Comparison of ENCODE assay signal across 15 cellular contexts in genomic region chr10:29866356-29866755, GRCh38.
DNase-seq lines count a peak whose midpoint lies in the region; ATAC-seq and TF ChIP-seq lines count a peak whose summit lies in the region.
"Had no signal": no experiment of that assay in that cellular context is flagged by ENCODE, and none has a peak within 500 bp of the region (broad histone marks: within the 10 kb centered on the region; RNA-seq: fewer than 3 reads in every experiment).

No MANE protein-coding gene starts in this region.

- POLR2A ChIA-PET in PC-9 (lab: Charles Lee; ENCODE audit: unreplicated experiment) = interaction anchor here (0.6 to 0.7 kb wide), 2 partner anchors 101 to 192 kb away, joined by 6 to 7 read pairs; no protein-coding TSS in a partner anchor

- no peaks in the 10 kb centered on the region for H3K79me2 ChIP-seq in PC-9 (ENCODE audit: low read depth)

- peak overlapping the region; percentile 58 for H3K4me2 ChIP-seq in PC-9
- H3K4me2 ChIP-seq: GM23338 had no signal

- H3K27me3 Mint-ChIP-seq in nephron progenitor cell (ENCODE audit: low read depth, poor library complexity) = no peaks in the 10 kb centered on the region
- H3K27me3 Mint-ChIP-seq: B cell; CD4-positive, alpha-beta T cell; IgD-negative memory B cell had no signal

- H3K27ac ChIP-seq in PC-9 = peak overlapping the region; percentile 98
- peak overlapping the region; percentile 24 for H3K27ac ChIP-seq in epithelial cell of prostate
- peak overlapping the region; percentile 6 to 43 for H3K27ac ChIP-seq in tibial artery

- DNase-seq in PC-9 (peak in 1 of 2 experiments; percentile 18), epithelial cell of prostate (ENCODE audit: low read depth, low spot score) (no peak), nephron progenitor cell (no peak), tibial artery (no peak), GF-D8 (lab: John Stamatoyannopoulos, UW) (no peak)
- no peak for DNase-seq in activated CD4-positive, alpha-beta T cell treated with anti-CD3 and anti-CD28 coated beads for 1 hour
- DNase-seq: CD4-positive, alpha-beta T cell; DMS79 treated with DMSO at 0.1 percent for 48 hours; NCI-H1417; NCI-H1930; NCI-H510A treated with DMSO at 0.1 percent for 48 hours had no signal

- H3K36me3 ChIP-seq in PC-9 (ENCODE audit: low read depth) (no peaks in the 10 kb centered on the region), tibial artery (no peaks in the 10 kb centered on the region)

- no peak for ATAC-seq in GM18909 (IDR thresholded peaks at IDR 0.05; ENCODE audit: poor library complexity, unreplicated experiment)
- ATAC-seq: GM23338 had no signal

- CTCF ChIA-PET in PC-9 (lab: Charles Lee) = interaction anchor here (1.1 kb wide), 1 partner anchor 9 kb away, joined by 3 read pairs; no protein-coding TSS in a partner anchor

- no peaks in the 10 kb centered on the region for H3K9me3 ChIP-seq in PC-9 (ENCODE audit: insufficient read depth, low read depth)
- no peaks in the 10 kb centered on the region for H3K9me3 ChIP-seq in tibial artery

- H3K4me3 ChIP-seq in PC-9 (no peak overlapping the region), tibial artery (no peak overlapping the region)
- H3K4me3 ChIP-seq: GM23338 had no signal

- H3K4me1 ChIP-seq in PC-9 (replicated peaks; ENCODE audit: insufficient read depth) = peaks cover 57% of the 10 kb centered on the region
- H3K4me1 ChIP-seq in tibial artery = peaks cover 0 to 29% (median 0%) of the 10 kb centered on the region in 4 donors

- peaks cover 8% of the 10 kb centered on the region for H3K9me3 Mint-ChIP-seq in nephron progenitor cell
- H3K9me3 Mint-ChIP-seq: CD4-positive, alpha-beta T cell had no signal

- intact Hi-C loops in PC-9 (cut with micrococcal nuclease; ENCODE audit: unreplicated experiment) = loop anchor here (1.0 kb wide), 1 partner anchor 92 kb away; no protein-coding TSS in a partner anchor
- intact Hi-C loops in tibial artery (cut with DNase I; ENCODE audit: low total_unique reads) = no loop called here

- H3K9me2 ChIP-seq in PC-9 (ENCODE audit: insufficient read depth) = no peaks in the 10 kb centered on the region

- H4K20me1 ChIP-seq in PC-9 (ENCODE audit: insufficient read depth) = no peaks in the 10 kb centered on the region

- H3K4me1 Mint-ChIP-seq in nephron progenitor cell = peaks cover 13% of the 10 kb centered on the region
- H3K4me1 Mint-ChIP-seq: B cell, GM23338, IgD-negative memory B cell had no signal

- TSS peak; percentile 52 for BruUV-seq in PC-9 (replicated peaks; lab: Mats Ljungman, UMichigan)

- peak overlapping the region; percentile 29; the same call in 1 of the 2 replicates for H2AFZ ChIP-seq in PC-9
- H2AFZ ChIP-seq: GM23338 had no signal

- TF ChIP-seq CTCF in PC-9 (conservative IDR thresholded peaks at IDR 0.05) (no peak), nephron progenitor cell (IDR thresholded peaks at IDR 0.05) (no peak), tibial artery (IDR thresholded peaks at IDR 0.05) (no peak)

- H3K36me3 Mint-ChIP-seq in nephron progenitor cell (ENCODE audit: low read depth) = no peaks in the 10 kb centered on the region
- H3K36me3 Mint-ChIP-seq: IgD-negative memory B cell had no signal

- H3K27me3 ChIP-seq in PC-9 (ENCODE audit: insufficient read depth, low read depth) (no peaks in the 10 kb centered on the region), tibial artery (no peaks in the 10 kb centered on the region)

- H3F3A ChIP-seq in PC-9 (ENCODE audit: insufficient read depth, low read depth) = peaks cover 52% of the 10 kb centered on the region

- no peak overlapping the region for H3K4me3 Mint-ChIP-seq in nephron progenitor cell
- H3K4me3 Mint-ChIP-seq: B cell; CD4-positive, alpha-beta T cell; GM23338; IgD-negative memory B cell had no signal

- H3K27ac Mint-ChIP-seq in nephron progenitor cell = peak overlapping the region; percentile 73
- H3K27ac Mint-ChIP-seq: B cell; CD4-positive, alpha-beta T cell; GM23338; IgD-negative memory B cell had no signal

Comparison
In these comparisons a context has a peak if more than half of its experiments do, and no peak if none do; other contexts are left out.
1. H3K27ac ChIP-seq: peak in every context shown above with its lines; median percentile 98 in PC-9; 24 in tibial artery; 24 in epithelial cell of prostate.